Comparison of ENCODE assay signal across 6 cellular contexts in the genomic region with DNA sequence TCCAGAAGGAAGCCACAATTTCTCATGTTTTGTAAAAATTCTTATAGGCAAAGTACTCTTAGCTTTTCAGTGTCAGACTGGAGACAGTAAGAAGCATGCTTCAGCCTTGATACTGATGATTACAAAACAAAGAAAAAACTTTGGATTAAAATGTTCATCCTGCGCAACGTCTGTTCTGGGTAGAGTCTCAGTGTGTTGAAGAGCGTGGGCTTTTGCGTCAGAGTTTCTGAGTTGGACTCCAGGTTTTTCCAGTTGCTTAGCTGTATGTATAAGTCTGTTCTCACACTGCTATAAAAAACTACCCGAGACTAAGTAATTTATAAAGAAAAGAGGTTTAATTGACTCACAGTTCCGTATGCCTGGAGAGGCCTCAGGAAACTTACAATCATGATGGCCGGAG.
"Had no signal": no experiment of that assay in that cellular context is flagged by ENCODE, and none has a peak within 500 bp of the region (broad histone marks: within the 10 kb centered on the region; RNA-seq: fewer than 3 reads in every experiment).

No MANE protein-coding gene starts in this region.

- H3K27ac Mint-ChIP-seq: GM23338, H9, IgD-negative memory B cell had no signal

- ATAC-seq: GM23338, HepG2 had no signal

- H3K27me3 Mint-ChIP-seq: IgD-negative memory B cell had no signal

- H3K4me3 Mint-ChIP-seq: GM23338, H9, IgD-negative memory B cell had no signal

- H3K9me3 Mint-ChIP-seq: GM23338, H9 had no signal

- DNase-seq: H9, HCEC 1CT, KBM-7 had no signal

- H3K4me1 Mint-ChIP-seq: H9, IgD-negative memory B cell had no signal

- H3K36me3 Mint-ChIP-seq: IgD-negative memory B cell had no signal
